Comparison of ENCODE assay signal across 8 cellular contexts in genomic region chr7:132575336-132575986, GRCh38. TPM values are rescaled to one million over a fixed set of nuclear protein-coding genes. Genes with fewer than 3 reads are reported as not detected.
A peak's percentile ranks its signal among the peaks of the same experiment; 100 is the strongest.
DNase-seq lines count a peak whose midpoint lies in the region; ATAC-seq and TF ChIP-seq lines count a peak whose summit lies in the region.

No MANE protein-coding gene starts in this region.

- H3K9me3 ChIP-seq in skeletal muscle satellite cell (replicated peaks; ENCODE audit: low read length), result no peaks in the 10 kb centered on the region

- DNase-seq in G401 (ENCODE audit: low spot score) (peak; percentile 82), NCI-H446 treated with DMSO at 0.1 percent for 48 hours (lab: John Stamatoyannopoulos, UW) (peak; percentile 34), brain microvascular endothelial cell (peak; percentile 23), iris pigment epithelial cell (ENCODE audit: low read depth) (peak; percentile 28), SKM-1 treated with dmso at 0.1 percent for 144 hours (lab: John Stamatoyannopoulos, UW; ENCODE audit: unreplicated experiment) (no peak)
- no peak for DNase-seq in stimulated activated naive B cell treated with anti-CD40 and anti-IgM and Interleukin-4, amounts not matched to agents 10 μg/mL and 1 μg/mL and 100 μg/mL, for 72 hours

- no peak for ATAC-seq in HG02938 (IDR thresholded peaks at IDR 0.05; ENCODE audit: unreplicated experiment)
- ATAC-seq in stimulated activated naive B cell treated with anti-CD40 and anti-IgM and Interleukin-4, amounts not matched to agents 10 μg/mL and 1 μg/mL and 100 μg/mL, for 72 hours (replicated peaks), result no peak

- peak overlapping the region; percentile 77 for H3K4me2 ChIP-seq in skeletal muscle satellite cell (ENCODE audit: low read length)

- H3K36me3 ChIP-seq in brain microvascular endothelial cell (replicated peaks) (no peaks in the 10 kb centered on the region), skeletal muscle satellite cell (ENCODE audit: insufficient read depth, low read length) (no peaks in the 10 kb centered on the region)

- TF ChIP-seq CTCF in brain microvascular endothelial cell (IDR thresholded peaks at IDR 0.05; ENCODE audit: low read depth, low read length, missing control alignments), result peak; percentile 48

- H3K27me3 ChIP-seq in brain microvascular endothelial cell (replicated peaks), result peaks cover 67% of the 10 kb centered on the region
- peaks cover 76% of the 10 kb centered on the region for H3K27me3 ChIP-seq in skeletal muscle satellite cell (ENCODE audit: control insufficient read depth, insufficient read depth, low read length)

- H3K4me1 Mint-ChIP-seq in stimulated activated naive B cell treated with anti-CD40 and anti-IgM and Interleukin-4, amounts not matched to agents 10 μg/mL and 1 μg/mL and 100 μg/mL, for 72 hours, result peaks cover 11 to 16% of the 10 kb centered on the region in 2 donors

- H3K27ac ChIP-seq in brain microvascular endothelial cell, result no peak overlapping the region

- H3K9me3 Mint-ChIP-seq in stimulated activated naive B cell treated with anti-CD40 and anti-IgM and Interleukin-4, amounts not matched to agents 10 μg/mL and 1 μg/mL and 100 μg/mL, for 72 hours, result no peaks in the 10 kb centered on the region

- H3K4me1 ChIP-seq in skeletal muscle satellite cell (ENCODE audit: control insufficient read depth, insufficient read depth, low read length), result peaks cover 8% of the 10 kb centered on the region

- in situ Hi-C loops in G401 (cut with HindIII; ENCODE audit: low sequenced_read_pairs), result no loop called here
- in situ Hi-C loops in brain microvascular endothelial cell (cut with HindIII; ENCODE audit: low pct_ligation_motif_present, low sequenced_read_pairs), result no loop called here

- H3K36me3 Mint-ChIP-seq in stimulated activated naive B cell treated with anti-CD40 and anti-IgM and Interleukin-4, amounts not matched to agents 10 μg/mL and 1 μg/mL and 100 μg/mL, for 72 hours, result peaks cover 0 to 9% of the 10 kb centered on the region in 2 donors

- peak overlapping the region in 1 of 2 donors; percentile 13 for H3K4me3 Mint-ChIP-seq in stimulated activated naive B cell treated with anti-CD40 and anti-IgM and Interleukin-4, amounts not matched to agents 10 μg/mL and 1 μg/mL and 100 μg/mL, for 72 hours

- H3K4me3 ChIP-seq in brain microvascular endothelial cell (ENCODE audit: low read depth, low read length) (peak overlapping the region; percentile 51), skeletal muscle satellite cell (ENCODE audit: low read length) (no peak overlapping the region)

- peaks cover 75 to 91% of the 10 kb centered on the region in 2 donors for H3K27me3 Mint-ChIP-seq in stimulated activated naive B cell treated with anti-CD40 and anti-IgM and Interleukin-4, amounts not matched to agents 10 μg/mL and 1 μg/mL and 100 μg/mL, for 72 hours

- no peak overlapping the region for H3K27ac Mint-ChIP-seq in stimulated activated naive B cell treated with anti-CD40 and anti-IgM and Interleukin-4, amounts not matched to agents 10 μg/mL and 1 μg/mL and 100 μg/mL, for 72 hours

- H3K9ac ChIP-seq in skeletal muscle satellite cell (ENCODE audit: low read depth, low read length), result no peak overlapping the region

RNA-seq across cellular contexts. Expression of gene PLXNA4, which starts 0.8 kb away (rescaled TPM):
- under 0.01 TPM in 1 of 2 replicates, not detected in the other for total RNA-seq in G401 (2014; rRNA removed; shearing (Covaris generic))
- under 0.01 TPM in 2 replicates for total RNA-seq in skeletal muscle satellite cell (2012; rRNA removed)

Comparison
In these comparisons a context has a peak if more than half of its experiments do, and no peak if none do; other contexts are left out.
1. DNase-seq: peak in G401 (single experiment), NCI-H446 treated with DMSO at 0.1 percent for 48 hours (single experiment), brain microvascular endothelial cell (single experiment) and iris pigment epithelial cell (single experiment); none in SKM-1 treated with dmso at 0.1 percent for 144 hours (single experiment) and stimulated activated naive B cell treated with anti-CD40 and anti-IgM and Interleukin-4, amounts not matched to agents 10 μg/mL and 1 μg/mL and 100 μg/mL, for 72 hours (single experiment).